Comparison of ENCODE assay signal across 8 cellular contexts in genomic region chr12:55681142-55682077, GRCh38. TPM values are rescaled to one million over a fixed set of nuclear protein-coding genes. Genes with fewer than 3 reads are reported as not detected.
DNase-seq lines count a peak whose midpoint lies in the region; ATAC-seq and TF ChIP-seq lines count a peak whose summit lies in the region.

No MANE protein-coding gene starts in this region.

- H3K9me3 ChIP-seq in HUES48 (ENCODE audit: control insufficient read depth, insufficient read depth, low read length) (no peaks in the 10 kb centered on the region), ovary (no peaks in the 10 kb centered on the region)
- no peaks in the 10 kb centered on the region for H3K9me3 ChIP-seq in CD8-positive, alpha-beta T cell (ENCODE audit: low read length)

- TF ChIP-seq CTCF in ovary (IDR thresholded peaks at IDR 0.05): no peak
- TF ChIP-seq CTCF in CD8-positive, alpha-beta T cell (IDR thresholded peaks at IDR 0.05): no peak

- H3K27ac ChIP-seq in HUES48 (ENCODE audit: low read depth, low read length): peak overlapping the region; percentile 70
- H3K27ac ChIP-seq in ovary: no peak overlapping the region
- H3K27ac ChIP-seq in CD8-positive, alpha-beta T cell (ENCODE audit: low read depth, low read length): no peak overlapping the region

- H3K4me3 Mint-ChIP-seq in CD8-positive, alpha-beta T cell: no peak overlapping the region

- intact Hi-C loops in Right ventricle myocardium inferior (cut with DNase I) (loop anchor here (5.0 kb wide), 2 partner anchors 41 to 56 kb away; partner anchors contain the start of gene RDH5), ovary (cut with DNase I) (no loop called here)
- intact Hi-C loops in CD8-positive, alpha-beta T cell (cut with DNase I, micrococcal nuclease): no loop called here

- H3K4me1 ChIP-seq in HUES48 (ENCODE audit: control insufficient read depth, insufficient read depth, low read length) (peaks cover 5% of the 10 kb centered on the region; the same call in 1 of the 2 replicates), ovary (ENCODE audit: insufficient read depth) (no peaks in the 10 kb centered on the region)
- peaks cover 9% of the 10 kb centered on the region for H3K4me1 ChIP-seq in CD8-positive, alpha-beta T cell (ENCODE audit: insufficient read depth, low read length)

- CTCF ChIA-PET in CD8-positive, alpha-beta T cell (lab: Charles Lee): no interaction called here

- TF ChIP-seq POLR2A in ovary (IDR thresholded peaks at IDR 0.05): no peak

- no peaks in the 10 kb centered on the region for H3K27me3 ChIP-seq in HUES48 (ENCODE audit: control insufficient read depth, insufficient read depth, low read length)
- H3K27me3 ChIP-seq in ovary: no peaks in the 10 kb centered on the region
- no peaks in the 10 kb centered on the region for H3K27me3 ChIP-seq in CD8-positive, alpha-beta T cell (ENCODE audit: insufficient read depth, low read length)

- no peak overlapping the region; the same call in 1 of the 2 replicates for H3K9ac ChIP-seq in HUES48 (ENCODE audit: low read depth, low read length)

- ATAC-seq in Right ventricle myocardium inferior (peak; percentile 79), GM18498 (IDR thresholded peaks at IDR 0.05; ENCODE audit: unreplicated experiment) (no peak)
- no peak for ATAC-seq in CD8-positive, alpha-beta T cell

- no peak overlapping the region for H3K27ac Mint-ChIP-seq in CD8-positive, alpha-beta T cell

- peaks cover 27% of the 10 kb centered on the region for H3K27me3 Mint-ChIP-seq in CD8-positive, alpha-beta T cell (ENCODE audit: low read depth)

- no peak for TF ChIP-seq EP300 in ovary (IDR thresholded peaks at IDR 0.05)

- H3K36me3 ChIP-seq in HUES48 (ENCODE audit: control insufficient read depth, insufficient read depth, low read length) (peaks cover 2% of the 10 kb centered on the region), ovary (no peaks in the 10 kb centered on the region)
- no peaks in the 10 kb centered on the region for H3K36me3 ChIP-seq in CD8-positive, alpha-beta T cell (ENCODE audit: insufficient read depth, low read length)

- DNase-seq in Daoy (ENCODE audit: low read depth) (peak; percentile 84), SW480 (ENCODE audit: low spot score) (peak; percentile 99), Right ventricle myocardium inferior (ENCODE audit: missing footprints) (peak; percentile 78), ovary (peak in 1 of 5 donors; percentile 49)
- DNase-seq in activated effector memory CD4-positive, alpha-beta T cell treated with Interleukin-2 at 50 U/mL for 16 hours: no peak
- no peak for DNase-seq in CD8-positive, alpha-beta T cell

- H3K4me3 ChIP-seq in HUES48 (ENCODE audit: low read depth, low read length) (peak overlapping the region; percentile 42), ovary (peak overlapping the region; percentile 6)
- no peak overlapping the region for H3K4me3 ChIP-seq in CD8-positive, alpha-beta T cell (ENCODE audit: low read depth, low read length)

- POLR2A ChIA-PET in CD8-positive, alpha-beta T cell (lab: Charles Lee): interaction anchor here (0.6 to 0.7 kb wide), 2 partner anchors 64 to 619 kb away, joined by 3 read pairs; no protein-coding TSS in a partner anchor

- WGBS in ovary, 3 donors: 12 to 19% (median 14%) methylated on average over 17 of the region's 17 CpGs

- H3K9me3 Mint-ChIP-seq in CD8-positive, alpha-beta T cell: no peaks in the 10 kb centered on the region

- no peaks in the 10 kb centered on the region for H3K36me3 Mint-ChIP-seq in CD8-positive, alpha-beta T cell

- H3K4me1 Mint-ChIP-seq in CD8-positive, alpha-beta T cell (ENCODE audit: low read depth): peaks cover 12% of the 10 kb centered on the region

RNA-seq across cellular contexts. Expression of gene ITGA7, which starts 26.3 kb away (rescaled TPM):
- 2.4 and 3.4 TPM in 2 replicates for total RNA-seq in Daoy (2014; rRNA removed; shearing (Covaris generic))
- total RNA-seq in Right ventricle myocardium inferior (479 TPM), ovary (10 to 100 TPM in 5 of 7 donors, 1 to 10 TPM in 2; 4.9 to 69.6 (median 25.9) TPM)
- polyA plus RNA-seq in ovary: 10 to 100 TPM; 19.5 to 38.3 TPM
- 1 to 10 TPM; 1.0 to 1.1 TPM for total RNA-seq in CD8-positive, alpha-beta T cell

RNA-seq across cellular contexts. Expression of gene BLOC1S1, which starts 34.4 kb away (rescaled TPM):
- total RNA-seq in Daoy (2014; rRNA removed; shearing (Covaris generic)): 112 and 135 TPM in 2 replicates
- total RNA-seq in Right ventricle myocardium inferior (128 TPM), ovary (100 to 1,000 TPM in 4 of 7 donors, 10 to 100 TPM in 3; 96.0 to 143 (median 120) TPM)
- polyA plus RNA-seq in ovary: 100 to 1,000 TPM; 101 to 214 TPM
- total RNA-seq in CD8-positive, alpha-beta T cell: 10 to 100 TPM; 29.4 to 29.6 TPM

RNA-seq across cellular contexts. Expression of gene RDH5, which starts 38.8 kb away (rescaled TPM):
- total RNA-seq in Daoy (2014; rRNA removed; shearing (Covaris generic)): 2.2 and 4.5 TPM in 2 replicates
- 12.9 TPM for total RNA-seq in Right ventricle myocardium inferior
- total RNA-seq in ovary: 1 to 10 TPM; 3.7 to 8.9 (median 7.2) TPM
- 1 to 10 TPM; 5.1 to 5.9 TPM for polyA plus RNA-seq in ovary
- total RNA-seq in CD8-positive, alpha-beta T cell: 1 to 10 TPM; 5.5 to 7.8 TPM

RNA-seq across cellular contexts. Expression of gene OR10P1, which starts 44.7 kb away (rescaled TPM):
- not detected in 2 replicates for total RNA-seq in Daoy (2014; rRNA removed; shearing (Covaris generic))
- not detected for total RNA-seq in Right ventricle myocardium inferior
- not detected for total RNA-seq in ovary
- not detected for polyA plus RNA-seq in ovary
- total RNA-seq in CD8-positive, alpha-beta T cell: not detected

RNA-seq across cellular contexts. Expression of gene CD63, which starts 47.4 kb away (rescaled TPM):
- 638 and 824 TPM in 2 replicates for total RNA-seq in Daoy (2014; rRNA removed; shearing (Covaris generic))
- 790 TPM for total RNA-seq in Right ventricle myocardium inferior
- total RNA-seq in ovary: 100 to 1,000 TPM; 406 to 954 (median 762) TPM
- polyA plus RNA-seq in ovary: 1,000 to 10,000 TPM in 1 of 2 donors, 100 to 1,000 TPM in 1; 676 to 1,943 TPM
- total RNA-seq in CD8-positive, alpha-beta T cell: 10 to 100 TPM; 27.0 to 33.8 TPM

Comparison
In these comparisons a context has a peak if more than half of its experiments do, and no peak if none do; other contexts are left out.
1. DNase-seq: peak in Daoy (single experiment), SW480 (single experiment) and Right ventricle myocardium inferior (single experiment); none in activated effector memory CD4-positive, alpha-beta T cell treated with Interleukin-2 at 50 U/mL for 16 hours (single experiment) and CD8-positive, alpha-beta T cell (0 of 7).